Comparison of ENCODE assay signal across 1 cellular context in the genomic region with DNA sequence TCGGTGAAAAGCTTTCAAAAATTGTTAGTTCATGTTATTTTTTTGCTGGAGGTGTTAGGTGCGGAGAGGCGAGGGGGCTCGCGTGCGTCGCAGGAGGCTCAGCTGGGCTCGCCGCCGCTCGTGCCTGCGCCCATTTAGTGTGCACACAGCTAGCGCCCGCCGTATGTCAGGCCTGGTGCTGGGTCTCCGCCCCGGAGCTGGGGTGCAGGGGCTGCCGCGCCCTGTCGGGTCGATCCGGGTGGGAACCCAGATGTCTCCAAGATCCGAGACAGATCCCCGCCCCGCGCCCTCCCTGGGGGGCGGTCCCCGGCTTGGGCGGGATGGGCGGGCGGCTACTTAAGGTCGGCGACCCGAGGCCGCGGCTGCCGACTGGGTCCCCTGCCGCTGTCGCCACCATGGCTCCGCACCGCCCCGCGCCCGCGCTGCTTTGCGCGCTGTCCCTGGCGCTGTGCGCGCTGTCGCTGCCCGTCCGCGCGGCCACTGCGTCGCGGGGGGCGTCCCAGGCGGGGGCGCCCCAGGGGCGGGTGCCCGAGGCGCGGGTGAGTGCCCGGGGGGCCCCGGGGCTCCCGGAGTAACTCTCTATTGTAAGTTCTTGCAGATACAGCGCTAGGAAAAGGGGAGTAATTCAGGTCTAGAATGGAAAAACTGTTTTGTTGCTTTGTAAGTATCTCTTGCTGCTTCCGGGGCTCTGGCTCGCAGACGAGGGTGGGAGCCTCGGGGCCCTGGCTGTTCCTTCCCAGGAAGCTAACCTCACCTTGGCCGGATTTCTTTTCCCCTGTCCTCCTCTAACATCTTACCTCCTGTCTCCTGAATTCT.
TF ChIP-seq lines count a peak whose summit lies in the region.

No MANE protein-coding gene starts in this region.

TF ChIP-seq in WTC11, 78 proteins besides CTCF, POLR2A, EP300 and RAD21 (continued from another document):
- TF ChIP-seq, protein P1, sequence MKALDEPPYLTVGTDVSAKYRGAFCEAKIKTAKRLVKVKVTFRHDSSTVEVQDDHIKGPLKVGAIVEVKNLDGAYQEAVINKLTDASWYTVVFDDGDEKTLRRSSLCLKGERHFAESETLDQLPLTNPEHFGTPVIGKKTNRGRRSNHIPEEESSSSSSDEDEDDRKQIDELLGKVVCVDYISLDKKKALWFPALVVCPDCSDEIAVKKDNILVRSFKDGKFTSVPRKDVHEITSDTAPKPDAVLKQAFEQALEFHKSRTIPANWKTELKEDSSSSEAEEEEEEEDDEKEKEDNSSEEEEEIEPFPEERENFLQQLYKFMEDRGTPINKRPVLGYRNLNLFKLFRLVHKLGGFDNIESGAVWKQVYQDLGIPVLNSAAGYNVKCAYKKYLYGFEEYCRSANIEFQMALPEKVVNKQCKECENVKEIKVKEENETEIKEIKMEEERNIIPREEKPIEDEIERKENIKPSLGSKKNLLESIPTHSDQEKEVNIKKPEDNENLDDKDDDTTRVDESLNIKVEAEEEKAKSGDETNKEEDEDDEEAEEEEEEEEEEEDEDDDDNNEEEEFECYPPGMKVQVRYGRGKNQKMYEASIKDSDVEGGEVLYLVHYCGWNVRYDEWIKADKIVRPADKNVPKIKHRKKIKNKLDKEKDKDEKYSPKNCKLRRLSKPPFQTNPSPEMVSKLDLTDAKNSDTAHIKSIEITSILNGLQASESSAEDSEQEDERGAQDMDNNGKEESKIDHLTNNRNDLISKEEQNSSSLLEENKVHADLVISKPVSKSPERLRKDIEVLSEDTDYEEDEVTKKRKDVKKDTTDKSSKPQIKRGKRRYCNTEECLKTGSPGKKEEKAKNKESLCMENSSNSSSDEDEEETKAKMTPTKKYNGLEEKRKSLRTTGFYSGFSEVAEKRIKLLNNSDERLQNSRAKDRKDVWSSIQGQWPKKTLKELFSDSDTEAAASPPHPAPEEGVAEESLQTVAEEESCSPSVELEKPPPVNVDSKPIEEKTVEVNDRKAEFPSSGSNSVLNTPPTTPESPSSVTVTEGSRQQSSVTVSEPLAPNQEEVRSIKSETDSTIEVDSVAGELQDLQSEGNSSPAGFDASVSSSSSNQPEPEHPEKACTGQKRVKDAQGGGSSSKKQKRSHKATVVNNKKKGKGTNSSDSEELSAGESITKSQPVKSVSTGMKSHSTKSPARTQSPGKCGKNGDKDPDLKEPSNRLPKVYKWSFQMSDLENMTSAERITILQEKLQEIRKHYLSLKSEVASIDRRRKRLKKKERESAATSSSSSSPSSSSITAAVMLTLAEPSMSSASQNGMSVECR (CRISPR knock-in tag; IDR thresholded peaks at IDR 0.05; ENCODE audit: borderline replicate concordance), result no peak
- TF ChIP-seq, protein P2, sequence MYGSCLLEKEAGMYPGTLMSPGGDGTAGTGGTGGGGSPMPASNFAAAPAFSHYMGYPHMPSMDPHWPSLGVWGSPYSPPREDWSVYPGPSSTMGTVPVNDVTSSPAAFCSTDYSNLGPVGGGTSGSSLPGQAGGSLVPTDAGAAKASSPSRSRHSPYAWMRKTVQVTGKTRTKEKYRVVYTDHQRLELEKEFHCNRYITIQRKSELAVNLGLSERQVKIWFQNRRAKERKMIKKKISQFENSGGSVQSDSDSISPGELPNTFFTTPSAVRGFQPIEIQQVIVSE (CRISPR knock-in tag; IDR thresholded peaks at IDR 0.05; ENCODE audit: borderline replicate concordance), result no peak
